19 cellular contexts compared by ENCODE assay signal in genomic region chr17:71486171-71486740, GRCh38.
"Had no signal": no experiment of that assay in that cellular context is flagged by ENCODE, and none has a peak within 500 bp of the region (broad histone marks: within the 10 kb centered on the region; RNA-seq: fewer than 3 reads in every experiment).

No MANE protein-coding gene starts in this region.

- DNase-seq: activated CD4-positive, alpha-beta memory T cell treated with anti-CD3 and anti-CD28 coated beads, Interleukin-2, amount 10 ng/mL, durations not matched to agents 7 days and 5 days; activated CD4-positive, alpha-beta T cell treated with anti-CD3 and anti-CD28 coated beads for 48 hours; activated CD4-positive, CD25-positive, alpha-beta regulatory T cell; activated CD8-positive, alpha-beta memory T cell treated with anti-CD3 and anti-CD28 coated beads, Interleukin-2, amount 10 ng/mL, durations not matched to agents 7 days and 5 days; activated naive CD4-positive, alpha-beta T cell treated with anti-CD3 and anti-CD28 coated beads for 36 hours; activated T-cell treated with anti-CD3 and anti-CD28 coated beads, Interleukin-2, amount 50 U/mL, for 1 hour; anterior cingulate cortex; effector memory CD4-positive, alpha-beta T cell; esophagus squamous epithelium; foreskin melanocyte; glutamatergic neuron; hippocampal formation; sigmoid colon; stimulated activated naive B cell treated with anti-CD40 and anti-IgM and Interleukin-4, amounts not matched to agents 10 μg/mL and 1 μg/mL and 100 μg/mL, for 72 hours; substantia nigra; T-helper 1 cell; T-helper 9 cell; transverse colon had no signal

- H3K4me3 ChIP-seq: esophagus squamous epithelium, lung, sigmoid colon, transverse colon had no signal
